Comparison of ENCODE assay signal across 24 cellular contexts in the genomic region with DNA sequence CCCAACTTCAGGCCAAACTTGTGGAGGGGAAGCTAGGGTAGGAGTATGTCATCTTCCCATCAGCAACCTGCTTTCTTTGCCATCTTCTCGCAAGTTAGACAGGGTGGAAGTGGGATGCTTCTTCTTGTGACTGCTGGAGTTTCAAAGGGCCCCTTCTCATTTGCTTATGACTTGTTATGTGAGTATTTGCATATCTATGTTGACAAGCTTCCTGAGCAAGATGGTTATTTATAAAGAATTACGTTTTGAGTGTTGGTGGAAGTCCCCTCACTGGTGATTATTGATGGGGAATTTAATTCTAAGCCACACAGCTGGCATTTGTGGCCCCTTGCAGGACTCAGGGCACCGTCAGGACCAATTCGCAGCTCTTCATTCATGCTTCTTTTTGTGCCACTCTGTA.
DNase-seq lines count a peak whose midpoint lies in the region; ATAC-seq and TF ChIP-seq lines count a peak whose summit lies in the region.
"Had no signal": no experiment of that assay in that cellular context is flagged by ENCODE, and none has a peak within 500 bp of the region (broad histone marks: within the 10 kb centered on the region; RNA-seq: fewer than 3 reads in every experiment).

No MANE protein-coding gene starts in this region.

- H3K4me3 ChIP-seq in OCI-LY3 (ENCODE audit: low read length): no peak overlapping the region
- no peak overlapping the region for H3K4me3 ChIP-seq in effector memory CD4-positive, alpha-beta T cell (ENCODE audit: insufficient read depth, low read depth, low read length, poor library complexity, severe bottlenecking)
- H3K4me3 ChIP-seq: BLaER1, PC-9, SJCRH30 had no signal

- H3K4me2 ChIP-seq in OCI-LY3 (ENCODE audit: low read length): peak overlapping the region; percentile 7; the same call in 1 of the 2 replicates
- H3K4me2 ChIP-seq: BLaER1, PC-9 had no signal

- no peaks in the 10 kb centered on the region for H3K79me2 ChIP-seq in OCI-LY3 (ENCODE audit: low read length)

- H3K9ac ChIP-seq in OCI-LY3 (ENCODE audit: low read length): no peak overlapping the region
- H3K9ac ChIP-seq: BLaER1 had no signal

- no peak overlapping the region for H3K27ac ChIP-seq in OCI-LY3 (ENCODE audit: low read length)
- H3K27ac ChIP-seq in effector memory CD4-positive, alpha-beta T cell (ENCODE audit: insufficient read depth, low read length, poor library complexity, severe bottlenecking): no peak overlapping the region
- H3K27ac ChIP-seq: BLaER1, PC-9, SJCRH30 had no signal

- ATAC-seq in GM18520 (IDR thresholded peaks at IDR 0.05; ENCODE audit: unreplicated experiment): peak; percentile 71
- peak; percentile 66 for ATAC-seq in HG02610 (IDR thresholded peaks at IDR 0.05; ENCODE audit: unreplicated experiment)
- ATAC-seq in HG03039 (IDR thresholded peaks at IDR 0.05; ENCODE audit: unreplicated experiment): peak; percentile 61
- ATAC-seq in HG02678 (IDR thresholded peaks at IDR 0.05; ENCODE audit: unreplicated experiment): no peak
- ATAC-seq: Right ventricle myocardium inferior, SK-N-SH treated with all-trans-retinoic acid at 6 μM for 48 hours had no signal

- peaks cover 6% of the 10 kb centered on the region; the same call in 1 of the 2 replicates for H3K4me1 ChIP-seq in OCI-LY3 (ENCODE audit: low read length)
- H3K4me1 ChIP-seq in effector memory CD4-positive, alpha-beta T cell (ENCODE audit: control insufficient read depth, insufficient read depth, low read length, poor library complexity, severe bottlenecking): no peaks in the 10 kb centered on the region
- H3K4me1 ChIP-seq: BLaER1 had no signal

- TF ChIP-seq CTCF in OCI-LY3 (IDR thresholded peaks at IDR 0.05; ENCODE audit: low read depth, low read length): no peak

- H2AFZ ChIP-seq in OCI-LY3 (ENCODE audit: low read depth, low read length): no peak overlapping the region
- H2AFZ ChIP-seq: PC-9 had no signal

- H3K36me3 ChIP-seq in OCI-LY3 (replicated peaks; ENCODE audit: low read depth, low read length): no peaks in the 10 kb centered on the region
- no peaks in the 10 kb centered on the region for H3K36me3 ChIP-seq in effector memory CD4-positive, alpha-beta T cell (ENCODE audit: control insufficient read depth, insufficient read depth, low read length)
- H3K36me3 ChIP-seq: BLaER1, SJCRH30 had no signal

- no peaks in the 10 kb centered on the region for H3K9me3 ChIP-seq in OCI-LY3 (ENCODE audit: insufficient read depth, low read length)
- H3K9me3 ChIP-seq in effector memory CD4-positive, alpha-beta T cell (ENCODE audit: control insufficient read depth, low read length): no peaks in the 10 kb centered on the region
- H3K9me3 ChIP-seq: BLaER1, SJCRH30 had no signal

- no peaks in the 10 kb centered on the region for H3K27me3 ChIP-seq in OCI-LY3 (ENCODE audit: low read depth, low read length)
- no peaks in the 10 kb centered on the region for H3K27me3 ChIP-seq in effector memory CD4-positive, alpha-beta T cell (replicated peaks; ENCODE audit: control insufficient read depth, insufficient read depth, low read length, poor library complexity, severe bottlenecking)
- H3K27me3 ChIP-seq: BLaER1, SJCRH30 had no signal

- no peak for DNase-seq in kidney glomerular epithelial cell (lab: John Stamatoyannopoulos, UW)
- no peak for DNase-seq in NCI-H1105 treated with DMSO at 0.1 percent for 48 hours (lab: John Stamatoyannopoulos, UW)
- no peak for DNase-seq in effector memory CD4-positive, alpha-beta T cell
- DNase-seq: CD4-positive, CD25-positive, alpha-beta regulatory T cell; DMS153; NCI-H1092; NCI-H1436; NCI-H187; NCI-H2081 treated with DMSO at 0.1 percent for 48 hours; NCI-H2171 treated with DMSO at 0.1 percent for 48 hours; NCI-H524; NCI-H82; NK-92 treated with Interleukin-12 subunit alpha and Interleukin-12 subunit beta, amount 100 ng/mL, for 24 hours; PC-9; SJCRH30; T-helper 2 cell had no signal

- H4K20me1 ChIP-seq in OCI-LY3 (ENCODE audit: insufficient read depth, low read length): no peaks in the 10 kb centered on the region
- H4K20me1 ChIP-seq: BLaER1 had no signal
